16 cellular contexts compared by ENCODE assay signal in the genomic region with DNA sequence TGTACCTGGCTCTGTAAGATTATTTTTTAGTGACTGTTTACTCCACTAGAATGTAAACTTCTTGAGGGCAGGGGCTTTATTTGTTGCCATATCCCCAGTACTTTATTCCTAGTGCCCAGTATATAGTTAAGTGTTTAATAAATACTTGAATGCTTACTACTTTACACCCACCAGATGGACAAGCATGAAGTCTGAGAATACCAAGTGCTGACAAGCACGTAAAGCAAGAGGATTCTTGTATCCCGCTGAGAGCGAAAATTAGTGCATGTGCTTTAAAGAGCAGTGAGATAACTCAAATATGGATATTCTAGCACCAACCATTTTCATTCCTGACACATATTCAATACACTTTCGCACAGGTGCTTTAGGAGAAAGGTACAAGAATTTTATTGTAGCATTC. TPM values are rescaled to one million over a fixed set of nuclear protein-coding genes. Genes with fewer than 3 reads are reported as not detected.
DNase-seq lines count a peak whose midpoint lies in the region; ATAC-seq and TF ChIP-seq lines count a peak whose summit lies in the region.
"Had no signal": no experiment of that assay in that cellular context is flagged by ENCODE, and none has a peak within 500 bp of the region (broad histone marks: within the 10 kb centered on the region; RNA-seq: fewer than 3 reads in every experiment).

No MANE protein-coding gene starts in this region.

- no peak for DNase-seq in activated naive CD8-positive, alpha-beta T cell treated with anti-CD3 and anti-CD28 coated beads for 36 hours
- DNase-seq in activated CD8-positive, alpha-beta T cell treated with anti-CD3 and anti-CD28 coated beads for 36 hours, result no peak
- DNase-seq in naive B cell, result no peak
- DNase-seq in type B pancreatic cell (ENCODE audit: extremely low spot score, unreplicated experiment), result no peak
- DNase-seq in SHP77 (lab: John Stamatoyannopoulos, UW), result no peak
- DNase-seq: activated CD4-positive, alpha-beta T cell treated with anti-CD3 and anti-CD28 coated beads, Interleukin-2, amount 50 U/mL, for 4 hours; DMS53; glutamatergic neuron; GOT3; MG63; NCI-H446 treated with DMSO at 0.1 percent for 48 hours; SK-N-SH; stimulated activated CD4-positive, alpha-beta T cell treated with anti-CD3 and anti-CD28 coated beads, Interleukin-4, amount 100 ng/mL, for 24 hours; stimulated activated naive CD4-positive, alpha-beta T cell had no signal

- no peak overlapping the region for H3K27ac Mint-ChIP-seq in activated naive CD8-positive, alpha-beta T cell
- no peak overlapping the region for H3K27ac Mint-ChIP-seq in activated naive CD8-positive, alpha-beta T cell treated with anti-CD3 and anti-CD28 coated beads for 36 hours
- H3K27ac Mint-ChIP-seq in activated CD8-positive, alpha-beta T cell treated with anti-CD3 and anti-CD28 coated beads for 36 hours, result no peak overlapping the region
- no peak overlapping the region for H3K27ac Mint-ChIP-seq in naive B cell
- H3K27ac Mint-ChIP-seq in type B pancreatic cell, result no peak overlapping the region

- TF ChIP-seq CTCF in activated CD8-positive, alpha-beta T cell treated with anti-CD3 and anti-CD28 coated beads for 36 hours (IDR thresholded peaks at IDR 0.05), result no peak
- TF ChIP-seq CTCF in type B pancreatic cell (conservative IDR thresholded peaks at IDR 0.05), result no peak

- peaks cover 11% of the 10 kb centered on the region for H3K4me1 Mint-ChIP-seq in activated naive CD8-positive, alpha-beta T cell (ENCODE audit: low read depth)
- peaks cover 18% of the 10 kb centered on the region for H3K4me1 Mint-ChIP-seq in activated naive CD8-positive, alpha-beta T cell treated with anti-CD3 and anti-CD28 coated beads for 36 hours
- H3K4me1 Mint-ChIP-seq in activated CD8-positive, alpha-beta T cell treated with anti-CD3 and anti-CD28 coated beads for 36 hours (ENCODE audit: low read depth), result peaks cover 13% of the 10 kb centered on the region
- H3K4me1 Mint-ChIP-seq in naive B cell, result peaks cover 8 to 13% (median 13%) of the 10 kb centered on the region in 3 donors
- H3K4me1 Mint-ChIP-seq in type B pancreatic cell (ENCODE audit: unreplicated experiment), result peaks cover 9% of the 10 kb centered on the region

- intact Hi-C loops in activated CD8-positive, alpha-beta T cell treated with anti-CD3 and anti-CD28 coated beads for 36 hours (cut with micrococcal nuclease), result no loop called here

- no peaks in the 10 kb centered on the region for H3K9me3 Mint-ChIP-seq in activated naive CD8-positive, alpha-beta T cell (ENCODE audit: low read depth)
- H3K9me3 Mint-ChIP-seq in activated naive CD8-positive, alpha-beta T cell treated with anti-CD3 and anti-CD28 coated beads for 36 hours, result peaks cover 10% of the 10 kb centered on the region
- H3K9me3 Mint-ChIP-seq in activated CD8-positive, alpha-beta T cell treated with anti-CD3 and anti-CD28 coated beads for 36 hours, result peaks cover 9% of the 10 kb centered on the region
- H3K9me3 Mint-ChIP-seq in naive B cell, result peaks cover 5 to 21% (median 12%) of the 10 kb centered on the region in 7 donors
- peaks cover 10% of the 10 kb centered on the region for H3K9me3 Mint-ChIP-seq in type B pancreatic cell

- no peak for ATAC-seq in activated CD8-positive, alpha-beta T cell treated with anti-CD3 and anti-CD28 coated beads for 36 hours
- ATAC-seq in naive B cell (ENCODE audit: low read depth in 2 of 2) (no peak), GM21390 (IDR thresholded peaks at IDR 0.05; ENCODE audit: unreplicated experiment) (no peak)

- POLR2A ChIA-PET in activated CD8-positive, alpha-beta T cell treated with anti-CD3 and anti-CD28 coated beads for 36 hours (lab: Charles Lee), result interaction anchor here (1.1 to 2.2 kb wide), 2 partner anchors 11 to 608 kb away, joined by 3 to 13 read pairs; no protein-coding TSS in a partner anchor

- peak overlapping the region; percentile 94 for H3K4me3 Mint-ChIP-seq in activated naive CD8-positive, alpha-beta T cell
- H3K4me3 Mint-ChIP-seq in activated naive CD8-positive, alpha-beta T cell treated with anti-CD3 and anti-CD28 coated beads for 36 hours, result no peak overlapping the region
- peak overlapping the region; percentile 87 for H3K4me3 Mint-ChIP-seq in activated CD8-positive, alpha-beta T cell treated with anti-CD3 and anti-CD28 coated beads for 36 hours
- H3K4me3 Mint-ChIP-seq in naive B cell (peak overlapping the region in 6 of 8 donors; percentile 10 to 94 (median 56)), type B pancreatic cell (peak overlapping the region; percentile 18)

- CTCF ChIA-PET in activated CD8-positive, alpha-beta T cell treated with anti-CD3 and anti-CD28 coated beads for 36 hours (lab: Charles Lee), result interaction anchor here (1.3 kb wide), 1 partner anchor 33 kb away, joined by 3 read pairs; no protein-coding TSS in a partner anchor

- H3K27me3 Mint-ChIP-seq in activated naive CD8-positive, alpha-beta T cell, result no peaks in the 10 kb centered on the region
- H3K27me3 Mint-ChIP-seq in activated naive CD8-positive, alpha-beta T cell treated with anti-CD3 and anti-CD28 coated beads for 36 hours, result no peaks in the 10 kb centered on the region
- H3K27me3 Mint-ChIP-seq in activated CD8-positive, alpha-beta T cell treated with anti-CD3 and anti-CD28 coated beads for 36 hours, result no peaks in the 10 kb centered on the region
- peaks cover 0 to 9% (median 5%) of the 10 kb centered on the region in 3 donors for H3K27me3 Mint-ChIP-seq in naive B cell
- no peaks in the 10 kb centered on the region for H3K27me3 Mint-ChIP-seq in type B pancreatic cell

- H3K36me3 Mint-ChIP-seq in activated naive CD8-positive, alpha-beta T cell, result peaks cover 14% of the 10 kb centered on the region
- peaks cover 16% of the 10 kb centered on the region for H3K36me3 Mint-ChIP-seq in activated naive CD8-positive, alpha-beta T cell treated with anti-CD3 and anti-CD28 coated beads for 36 hours
- H3K36me3 Mint-ChIP-seq in activated CD8-positive, alpha-beta T cell treated with anti-CD3 and anti-CD28 coated beads for 36 hours (ENCODE audit: low read depth), result peaks cover 17% of the 10 kb centered on the region
- H3K36me3 Mint-ChIP-seq in naive B cell (peaks cover 7 to 8% of the 10 kb centered on the region in 2 donors), type B pancreatic cell (peaks cover 16% of the 10 kb centered on the region)

RNA-seq across cellular contexts. Expression of gene SCCPDH, which starts 1.5 kb away (rescaled TPM):
- total RNA-seq in activated naive CD8-positive, alpha-beta T cell treated with anti-CD3 and anti-CD28 coated beads for 36 hours, result 10 to 100 TPM; 45.8 to 46.3 TPM
- 10 to 100 TPM; 39.4 to 41.7 TPM for total RNA-seq in activated CD8-positive, alpha-beta T cell treated with anti-CD3 and anti-CD28 coated beads for 36 hours
- polyA plus RNA-seq in naive B cell (ENCODE audit: low read depth in 6 of 6), result 10 to 100 TPM in 3 of 6 donors, 1 to 10 TPM in 3; 5.6 to 13.4 (median 10.7) TPM
- total RNA-seq in type B pancreatic cell (ENCODE audit: low replicate concordance), result 18.1 and 34.1 TPM in 2 replicates
